In genomic region chr3:124336067-124336656, GRCh38 we compare ENCODE assay signal across 17 cellular contexts.
A peak's percentile ranks its signal among the peaks of the same experiment; 100 is the strongest.
DNase-seq lines count a peak whose midpoint lies in the region; ATAC-seq, FAIRE-seq and TF ChIP-seq lines count a peak whose summit lies in the region.
"Had no signal": no experiment of that assay in that cellular context is flagged by ENCODE, and none has a peak within 500 bp of the region (broad histone marks: within the 10 kb centered on the region; RNA-seq: fewer than 3 reads in every experiment).

No MANE protein-coding gene starts in this region.

- H3K27ac ChIP-seq in HepG2 (ENCODE audit: extremely low read length, insufficient read depth, low read length) = no peak overlapping the region
- H3K27ac ChIP-seq in right lobe of liver = no peak overlapping the region
- H3K27ac ChIP-seq in endodermal cell (ENCODE audit: low read depth, low read length) = no peak overlapping the region
- H3K27ac ChIP-seq: BLaER1, GM23248 had no signal

- TF ChIP-seq EP300 in HepG2 (IDR thresholded peaks at IDR 0.05; ENCODE audit: low read depth in 2 of 2, low read length in 2 of 2) = no peak
- no peak for TF ChIP-seq EP300 in HepG2 (CRISPR knock-in tag; IDR thresholded peaks at IDR 0.05; ENCODE audit: borderline replicate concordance)

- TF ChIP-seq POLR2A in HepG2 (IDR thresholded peaks at IDR 0.05; ENCODE audit: insufficient read depth in 1 of 2, low read depth in 2 of 2, low read length in 2 of 2) = no peak
- TF ChIP-seq POLR2A in right lobe of liver (IDR thresholded peaks at IDR 0.05) = no peak

- no peak overlapping the region for H3K4me2 ChIP-seq in HepG2 (ENCODE audit: low read depth, low read length)
- H3K4me2 ChIP-seq: BLaER1 had no signal

- H3K36me3 ChIP-seq in HepG2 (replicated peaks in 1 of 2; ENCODE audit: control insufficient read depth in 1 of 2, insufficient read depth in 2 of 2, low read length in 2 of 2) = no peaks in the 10 kb centered on the region
- H3K36me3 ChIP-seq in right lobe of liver = no peaks in the 10 kb centered on the region
- no peaks in the 10 kb centered on the region for H3K36me3 ChIP-seq in endodermal cell (ENCODE audit: control insufficient read depth, insufficient read depth, low read length)

- no peak overlapping the region for H2AFZ ChIP-seq in HepG2 (ENCODE audit: low read length)
- H2AFZ ChIP-seq: GM23248 had no signal

- no peaks in the 10 kb centered on the region for H3K4me1 Mint-ChIP-seq in endodermal cell
- no peaks in the 10 kb centered on the region for H3K4me1 Mint-ChIP-seq in CD14-positive monocyte
- H3K4me1 Mint-ChIP-seq in activated naive CD4-positive, alpha-beta T cell treated with anti-CD3 and anti-CD28 coated beads, Interleukin-2, amount 10 ng/mL, durations not matched to agents 7 days and 5 days = no peaks in the 10 kb centered on the region
- H3K4me1 Mint-ChIP-seq: CD4-positive, CD25-positive, alpha-beta regulatory T cell had no signal

- BruUV-seq in HepG2 (replicated peaks; lab: Mats Ljungman, UMichigan) = no TSS peak

- H3K4me3 ChIP-seq in HepG2 (replicated peaks in 1 of 3; ENCODE audit: insufficient read depth in 1 of 3, low read depth in 2 of 3, low read length in 3 of 3) (no peak overlapping the region), right lobe of liver (no peak overlapping the region), endodermal cell (ENCODE audit: low read length) (no peak overlapping the region)
- H3K4me3 ChIP-seq: BLaER1, GM12878, GM23248 had no signal

- ATAC-seq in HepG2 = no peak
- ATAC-seq in right lobe of liver = no peak
- ATAC-seq: GM12878 had no signal

- no peaks in the 10 kb centered on the region for H3K79me2 ChIP-seq in HepG2 (ENCODE audit: insufficient read depth, low read length)

- H3K27me3 Mint-ChIP-seq in endodermal cell (ENCODE audit: insufficient read depth) (no peaks in the 10 kb centered on the region), CD14-positive monocyte (ENCODE audit: low read depth in 3 of 3) (peaks cover 5 to 8% (median 6%) of the 10 kb centered on the region in 3 donors)
- H3K27me3 Mint-ChIP-seq in activated naive CD4-positive, alpha-beta T cell treated with anti-CD3 and anti-CD28 coated beads, Interleukin-2, amount 10 ng/mL, durations not matched to agents 7 days and 5 days = no peaks in the 10 kb centered on the region
- H3K27me3 Mint-ChIP-seq: CD4-positive, CD25-positive, alpha-beta regulatory T cell had no signal

- in situ Hi-C loops in HepG2 (cut with HindIII; ENCODE audit: extremely low pct_ligation_motif_present, low pct_unique_long_range_greater_than_20kb) = no loop called here

- no peaks in the 10 kb centered on the region for H3K4me1 ChIP-seq in HepG2 (ENCODE audit: insufficient read depth, low read length)
- H3K4me1 ChIP-seq in right lobe of liver = no peaks in the 10 kb centered on the region
- H3K4me1 ChIP-seq in endodermal cell (ENCODE audit: control insufficient read depth, insufficient read depth, low read length) = no peaks in the 10 kb centered on the region
- H3K4me1 ChIP-seq: BLaER1 had no signal

- POLR2A ChIA-PET in HepG2 (lab: Yijun Ruan, JAX) = no interaction called here

- H3K27me3 ChIP-seq in HepG2 (ENCODE audit: control insufficient read depth in 1 of 2, insufficient read depth in 2 of 2, low read length in 2 of 2) (peaks cover 2 to 10% of the 10 kb centered on the region in 2 experiments; a peak in 2 of 5 replicates), right lobe of liver (no peaks in the 10 kb centered on the region), endodermal cell (ENCODE audit: control insufficient read depth, insufficient read depth, low read length, poor library complexity, severe bottlenecking) (no peaks in the 10 kb centered on the region)
- H3K27me3 ChIP-seq: BLaER1 had no signal

- H3K9ac ChIP-seq in HepG2 (ENCODE audit: insufficient read depth, low read depth, low read length) (no peak overlapping the region), endodermal cell (ENCODE audit: extremely low read depth, low read length, poor library complexity, severe bottlenecking) (no peak overlapping the region)
- H3K9ac ChIP-seq: BLaER1, GM23248 had no signal

- DNase-seq in HepG2 (ENCODE audit: low spot score) (no peak), right lobe of liver (no peak), NCI-H2171 (lab: John Stamatoyannopoulos, UW) (peak; percentile 11), endodermal cell (peak; percentile 10), NCI-H1105 (lab: John Stamatoyannopoulos, UW) (no peak), CD14-positive monocyte (ENCODE audit: low spot score) (no peak)
- no peak for DNase-seq in activated naive CD4-positive, alpha-beta T cell treated with anti-CD3 and anti-CD28 coated beads, Interleukin-2, amount 10 ng/mL, durations not matched to agents 7 days and 5 days
- DNase-seq: 8988T; AML-193; CD4-positive, CD25-positive, alpha-beta regulatory T cell; DMS53; GM23248; H7; KBM-7 had no signal

- 10% methylated on average over 2 of the region's 4 CpGs for WGBS in HepG2 (ENCODE audit: low lambda C conversion rate)
- WGBS in right lobe of liver (ENCODE audit: insufficient coverage, low coverage, low lambda C conversion rate, missing lambda C conversion rate) = 63% methylated on average over 2 of the region's 4 CpGs
- WGBS in endodermal cell (ENCODE audit: insufficient coverage in 1 of 2, insufficient read length in 1 of 2), 2 experiments = 92 to 100% methylated on average over 1 to 4 of the region's 4 CpGs

- no peak for TF ChIP-seq RAD21 in HepG2 (CRISPR knock-in tag; IDR thresholded peaks at IDR 0.05)

- H3K4me3 Mint-ChIP-seq in endodermal cell (no peak overlapping the region), CD14-positive monocyte (no peak overlapping the region)
- no peak overlapping the region for H3K4me3 Mint-ChIP-seq in activated naive CD4-positive, alpha-beta T cell treated with anti-CD3 and anti-CD28 coated beads, Interleukin-2, amount 10 ng/mL, durations not matched to agents 7 days and 5 days
- H3K4me3 Mint-ChIP-seq: CD4-positive, CD25-positive, alpha-beta regulatory T cell had no signal

- no peaks in the 10 kb centered on the region for H3K9me3 ChIP-seq in HepG2 (ENCODE audit: low read length)
- no peaks in the 10 kb centered on the region for H3K9me3 ChIP-seq in right lobe of liver
- H3K9me3 ChIP-seq in endodermal cell (ENCODE audit: control insufficient read depth, low read length) = no peaks in the 10 kb centered on the region
- H3K9me3 ChIP-seq: BLaER1 had no signal

- TF ChIP-seq CTCF in HepG2 (CRISPR knock-in tag; IDR thresholded peaks at IDR 0.05) (no peak), right lobe of liver (IDR thresholded peaks at IDR 0.05) (no peak), endodermal cell (conservative IDR thresholded peaks at IDR 0.05) (no peak), CD14-positive monocyte (IDR thresholded peaks at IDR 0.05) (no peak)

- FAIRE-seq in HepG2 (lab: Jason Lieb, UNC) = no peak
- FAIRE-seq: GM12878, GM18507 had no signal

- no peaks in the 10 kb centered on the region for H4K20me1 ChIP-seq in HepG2 (ENCODE audit: insufficient read depth, low read length)
- H4K20me1 ChIP-seq: BLaER1 had no signal

- H3K27ac Mint-ChIP-seq in endodermal cell = no peak overlapping the region
- no peak overlapping the region for H3K27ac Mint-ChIP-seq in CD14-positive monocyte
- no peak overlapping the region for H3K27ac Mint-ChIP-seq in activated naive CD4-positive, alpha-beta T cell treated with anti-CD3 and anti-CD28 coated beads, Interleukin-2, amount 10 ng/mL, durations not matched to agents 7 days and 5 days
- H3K27ac Mint-ChIP-seq: CD4-positive, CD25-positive, alpha-beta regulatory T cell had no signal

- H3K36me3 Mint-ChIP-seq in endodermal cell (ENCODE audit: low read depth) = no peaks in the 10 kb centered on the region
- no peaks in the 10 kb centered on the region for H3K36me3 Mint-ChIP-seq in CD14-positive monocyte
- no peaks in the 10 kb centered on the region for H3K36me3 Mint-ChIP-seq in activated naive CD4-positive, alpha-beta T cell treated with anti-CD3 and anti-CD28 coated beads, Interleukin-2, amount 10 ng/mL, durations not matched to agents 7 days and 5 days
- H3K36me3 Mint-ChIP-seq: CD4-positive, CD25-positive, alpha-beta regulatory T cell had no signal

- H3K9me3 Mint-ChIP-seq in endodermal cell = no peaks in the 10 kb centered on the region
- peaks cover 0 to 3% (median 0%) of the 10 kb centered on the region in 7 donors for H3K9me3 Mint-ChIP-seq in CD14-positive monocyte
- no peaks in the 10 kb centered on the region for H3K9me3 Mint-ChIP-seq in activated naive CD4-positive, alpha-beta T cell treated with anti-CD3 and anti-CD28 coated beads, Interleukin-2, amount 10 ng/mL, durations not matched to agents 7 days and 5 days
- H3K9me3 Mint-ChIP-seq: CD4-positive, CD25-positive, alpha-beta regulatory T cell had no signal

- CTCF ChIA-PET in HepG2 (lab: Yijun Ruan, JAX; ENCODE audit: low intra/inter-chr PET ratio, low total read pairs) = no interaction called here
- CTCF ChIA-PET in activated naive CD4-positive, alpha-beta T cell treated with anti-CD3 and anti-CD28 coated beads, Interleukin-2, amount 10 ng/mL, durations not matched to agents 7 days and 5 days (lab: Charles Lee) = no interaction called here

- intact Hi-C loops in HepG2 (cut with micrococcal nuclease; ENCODE audit: unreplicated experiment) = no loop called here
- intact Hi-C loops in right lobe of liver (cut with DNase I) = no loop called here
- intact Hi-C loops in CD14-positive monocyte (cut with micrococcal nuclease) = no loop called here

TF ChIP-seq in HepG2, 621 proteins besides CTCF, POLR2A, EP300 and RAD21:
- TF ChIP-seq CEBPB (IDR thresholded peaks at IDR 0.05; ENCODE audit: borderline replicate concordance, low read depth, low read length) (peak; percentile 55; the same call in 1 of the 2 replicates), ARNT (IDR thresholded peaks at IDR 0.05) (no peak)
TF ChIP-seq in HepG2: peak in this region for 1.

Comparison
In these comparisons a context has a peak if more than half of its experiments do, and no peak if none do; other contexts are left out.
1. DNase-seq: peak in NCI-H2171 (single experiment) and endodermal cell (single experiment); none in HepG2 (single experiment), right lobe of liver (0 of 3), NCI-H1105 (single experiment), CD14-positive monocyte (single experiment) and activated naive CD4-positive, alpha-beta T cell treated with anti-CD3 and anti-CD28 coated beads, Interleukin-2, amount 10 ng/mL, durations not matched to agents 7 days and 5 days (single experiment).